In genomic region chr1:6418668-6419396, GRCh38 we compare ENCODE assay signal across 13 cellular contexts. TPM values are rescaled to one million over a fixed set of nuclear protein-coding genes. Genes with fewer than 3 reads are reported as not detected.
DNase-seq lines count a peak whose midpoint lies in the region; ATAC-seq and TF ChIP-seq lines count a peak whose summit lies in the region.
"Had no signal": no experiment of that assay in that cellular context is flagged by ENCODE, and none has a peak within 500 bp of the region (broad histone marks: within the 10 kb centered on the region; RNA-seq: fewer than 3 reads in every experiment).

No MANE protein-coding gene starts in this region.

- 10% methylated on average over 69 of the region's 69 CpGs for WGBS in right cardiac atrium
- WGBS in mesodermal cell (ENCODE audit: insufficient coverage in 2 of 2), 2 experiments: 12 to 16% methylated on average over 52 to 66 of the region's 69 CpGs

- no peak overlapping the region for H3K4me3 Mint-ChIP-seq in stimulated activated memory B cell treated with anti-CD40 and anti-IgM and Interleukin-4, amounts not matched to agents 10 μg/mL and 1 μg/mL and 100 μg/mL, for 72 hours
- H3K4me3 Mint-ChIP-seq: CD4-positive, CD25-positive, alpha-beta regulatory T cell had no signal

- no peaks in the 10 kb centered on the region for H3K9me3 Mint-ChIP-seq in stimulated activated memory B cell treated with anti-CD40 and anti-IgM and Interleukin-4, amounts not matched to agents 10 μg/mL and 1 μg/mL and 100 μg/mL, for 72 hours
- H3K9me3 Mint-ChIP-seq: activated T-helper 2 cell treated with anti-CD3 and anti-CD28 coated beads, Interferon-gamma antibody, Interleukin-2, Interleukin-4, amounts not matched to agents 10 μg/mL and 5 μg/mL and 100 μg/mL, durations not matched to agents 14 hours and 24 hours and 36 hours had no signal

- H3K4me1 Mint-ChIP-seq in stimulated activated memory B cell treated with anti-CD40 and anti-IgM and Interleukin-4, amounts not matched to agents 10 μg/mL and 1 μg/mL and 100 μg/mL, for 72 hours: peaks cover 11% of the 10 kb centered on the region

- H3K27me3 ChIP-seq in right cardiac atrium (ENCODE audit: control insufficient read depth, insufficient read depth) (no peaks in the 10 kb centered on the region), right atrium auricular region (peaks cover 29 to 48% of the 10 kb centered on the region in 2 donors)

- H3K27ac ChIP-seq in right cardiac atrium (ENCODE audit: low read length) (no peak overlapping the region), right atrium auricular region (no peak overlapping the region), mesodermal cell (ENCODE audit: low read depth, low read length, severe bottlenecking) (no peak overlapping the region)

- H3K36me3 ChIP-seq in right atrium auricular region: no peaks in the 10 kb centered on the region
- H3K36me3 ChIP-seq in mesodermal cell (ENCODE audit: control insufficient read depth, insufficient read depth, low read length): no peaks in the 10 kb centered on the region
- H3K36me3 ChIP-seq: MG63 had no signal

- ATAC-seq in right cardiac atrium (no peak), HG02678 (IDR thresholded peaks at IDR 0.05; ENCODE audit: unreplicated experiment) (no peak)
- ATAC-seq in stimulated activated memory B cell treated with anti-CD40 and anti-IgM and Interleukin-4, amounts not matched to agents 10 μg/mL and 1 μg/mL and 100 μg/mL, for 72 hours: no peak

- no peak for TF ChIP-seq CTCF in right atrium auricular region (IDR thresholded peaks at IDR 0.05)

- H3K27me3 Mint-ChIP-seq in stimulated activated memory B cell treated with anti-CD40 and anti-IgM and Interleukin-4, amounts not matched to agents 10 μg/mL and 1 μg/mL and 100 μg/mL, for 72 hours: peaks cover 90% of the 10 kb centered on the region

- H3K4me1 ChIP-seq in right cardiac atrium (ENCODE audit: control insufficient read depth, insufficient read depth, low read length) (no peaks in the 10 kb centered on the region), right atrium auricular region (peaks cover 0 to 37% of the 10 kb centered on the region in 2 donors), mesodermal cell (ENCODE audit: control insufficient read depth, insufficient read depth, low read length, poor library complexity, severe bottlenecking) (peaks cover 30% of the 10 kb centered on the region)

- no peaks in the 10 kb centered on the region for H3K36me3 Mint-ChIP-seq in stimulated activated memory B cell treated with anti-CD40 and anti-IgM and Interleukin-4, amounts not matched to agents 10 μg/mL and 1 μg/mL and 100 μg/mL, for 72 hours
- H3K36me3 Mint-ChIP-seq: CD4-positive, CD25-positive, alpha-beta regulatory T cell had no signal

- intact Hi-C loops in right cardiac atrium (cut with DNase I): no loop called here

- no peak for DNase-seq in right cardiac atrium
- no peak for DNase-seq in right atrium auricular region (ENCODE audit: low spot score)
- DNase-seq in ecto neural progenitor cell (ENCODE audit: low spot score): peak; percentile 56
- DNase-seq in AG08395 (ENCODE audit: low spot score): no peak
- DNase-seq in NCI-H187 treated with DMSO at 0.1 percent for 48 hours (lab: John Stamatoyannopoulos, UW): no peak
- DNase-seq: CD4-positive, CD25-positive, alpha-beta regulatory T cell; midbrain had no signal

- H3K27ac Mint-ChIP-seq in stimulated activated memory B cell treated with anti-CD40 and anti-IgM and Interleukin-4, amounts not matched to agents 10 μg/mL and 1 μg/mL and 100 μg/mL, for 72 hours: no peak overlapping the region
- H3K27ac Mint-ChIP-seq: activated T-helper 2 cell treated with anti-CD3 and anti-CD28 coated beads, Interferon-gamma antibody, Interleukin-2, Interleukin-4, amounts not matched to agents 10 μg/mL and 5 μg/mL and 100 μg/mL, durations not matched to agents 14 hours and 24 hours and 36 hours; CD4-positive, CD25-positive, alpha-beta regulatory T cell had no signal

- H3K4me3 ChIP-seq in right cardiac atrium (ENCODE audit: low read length): peak overlapping the region; percentile 46
- H3K4me3 ChIP-seq in right atrium auricular region: peak overlapping the region in 1 of 2 donors; percentile 47
- peak overlapping the region; percentile 18 for H3K4me3 ChIP-seq in mesodermal cell (ENCODE audit: extremely low read depth, insufficient read depth, low read length, poor library complexity, severe bottlenecking)

- H3K9me3 ChIP-seq in right cardiac atrium (ENCODE audit: control insufficient read depth, low read length): no peaks in the 10 kb centered on the region
- no peaks in the 10 kb centered on the region for H3K9me3 ChIP-seq in right atrium auricular region
- no peaks in the 10 kb centered on the region for H3K9me3 ChIP-seq in mesodermal cell (ENCODE audit: control insufficient read depth, low read length)
- H3K9me3 ChIP-seq: MG63 had no signal

RNA-seq across cellular contexts. Expression of gene HES2, which starts 0.9 kb away (rescaled TPM):
- total RNA-seq in right cardiac atrium: under 1 TPM in 1 of 4 donors, not detected in 3; 0.17 TPM
- polyA plus RNA-seq in right cardiac atrium: not detected
- not detected for total RNA-seq in right atrium auricular region
- polyA plus RNA-seq in mesodermal cell (2013, experiment 1 of 2): 0.18 TPM
- polyA plus RNA-seq in mesodermal cell (2013, experiment 2 of 2): 0.20 TPM
- total RNA-seq: CD4-positive, CD25-positive, alpha-beta regulatory T cell had no signal
- polyA plus RNA-seq: CD4-positive, CD25-positive, alpha-beta regulatory T cell; fibroblast of lung had no signal

RNA-seq across cellular contexts. Expression of gene ESPN, which starts 5.7 kb away (rescaled TPM):
- total RNA-seq in right cardiac atrium (1 to 10 TPM in 2 of 4 donors, under 1 TPM in 2; 0.37 to 1.7 (median 0.84) TPM), right atrium auricular region (under 1 TPM in 1 of 2 donors, not detected in 1; 0.47 TPM)
- 0.23 TPM for polyA plus RNA-seq in right cardiac atrium
- polyA plus RNA-seq in mesodermal cell (2013, experiment 1 of 2): 2.0 TPM
- polyA plus RNA-seq in mesodermal cell (2013, experiment 2 of 2): 0.91 TPM
- total RNA-seq: fibroblast of lung had no signal
- polyA plus RNA-seq: fibroblast of lung had no signal

RNA-seq across cellular contexts. Expression of gene ACOT7, which starts 25.3 kb away (rescaled TPM):
- total RNA-seq in right cardiac atrium (1 to 10 TPM; 5.9 to 9.5 (median 7.9) TPM), right atrium auricular region (10 to 100 TPM in 1 of 2 donors, 1 to 10 TPM in 1; 6.6 to 10.7 TPM)
- 7.5 TPM for polyA plus RNA-seq in right cardiac atrium
- 89.4 TPM for polyA plus RNA-seq in mesodermal cell (2013, experiment 1 of 2)
- polyA plus RNA-seq in mesodermal cell (2013, experiment 2 of 2): 76.2 TPM

RNA-seq across cellular contexts. Expression of gene TNFRSF25, which starts 47.1 kb away (rescaled TPM):
- total RNA-seq in right cardiac atrium (1 to 10 TPM; 4.4 to 6.4 (median 5.1) TPM), right atrium auricular region (1 to 10 TPM; 4.4 to 7.4 TPM)
- 6.6 TPM for polyA plus RNA-seq in right cardiac atrium
- polyA plus RNA-seq in mesodermal cell (2013, experiment 1 of 2): 30.6 TPM
- 24.6 TPM for polyA plus RNA-seq in mesodermal cell (2013, experiment 2 of 2)
